ENCODE assay signal across 37 cellular contexts in genomic region chr12:98232753-98233385, GRCh38.
"Had no signal": no experiment of that assay in that cellular context is flagged by ENCODE, and none has a peak within 500 bp of the region (broad histone marks: within the 10 kb centered on the region; RNA-seq: fewer than 3 reads in every experiment).

No MANE protein-coding gene starts in this region.

- H3K4me1 ChIP-seq: Peyer's patch, SJSA1 had no signal

- H3K27me3 ChIP-seq: Peyer's patch, SJSA1 had no signal

- FAIRE-seq: bronchial epithelial cell had no signal

- H3K27ac ChIP-seq: KMS-11, Peyer's patch, SJSA1, VCaP had no signal

- H3K4me1 Mint-ChIP-seq: activated B cell treated with CpG ODN at 0.5 μM for 24 hours; activated naive CD4-positive, alpha-beta T cell treated with anti-CD3 and anti-CD28 coated beads, Interleukin-2, amount 10 ng/mL, durations not matched to agents 7 days and 5 days; activated naive CD8-positive, alpha-beta T cell treated with anti-CD3 and anti-CD28 coated beads, Interleukin-2, amount 50 U/mL, for 24 hours; T-cell had no signal

- H3K4me3 Mint-ChIP-seq: activated B cell treated with CpG ODN at 0.5 μM for 24 hours; activated CD4-positive, alpha-beta memory T cell treated with anti-CD3 and anti-CD28 coated beads for 36 hours; activated naive CD4-positive, alpha-beta T cell treated with anti-CD3 and anti-CD28 coated beads, Interleukin-2, amount 10 ng/mL, durations not matched to agents 7 days and 5 days; activated naive CD8-positive, alpha-beta T cell; activated naive CD8-positive, alpha-beta T cell treated with anti-CD3 and anti-CD28 coated beads, Interleukin-2, amount 50 U/mL, for 24 hours; activated T-cell treated with anti-CD3 and anti-CD28 coated beads, Interleukin-2, amount 50 U/mL, for 4 hours; activated T-helper 1 cell treated with anti-CD3 and anti-CD28 coated beads, Interleukin-12 subunit alpha, Interleukin-12 subunit beta, Interleukin-2, Interleukin-4 antibody, amounts not matched to agents 30 ng/mL and 10 ng/mL and 1 ng/mL, durations not matched to agents 14 hours and 24 hours and 36 hours; brain; T-cell had no signal

- H3K36me3 Mint-ChIP-seq: activated CD4-positive, alpha-beta memory T cell treated with anti-CD3 and anti-CD28 coated beads for 36 hours; activated naive CD4-positive, alpha-beta T cell treated with anti-CD3 and anti-CD28 coated beads, Interleukin-2, amount 10 ng/mL, durations not matched to agents 7 days and 5 days; activated naive CD8-positive, alpha-beta T cell; brain; T-cell had no signal

- H3K9me3 ChIP-seq: Peyer's patch, SJSA1, SK-N-SH had no signal

- H3K4me2 ChIP-seq: KMS-11, SK-N-SH had no signal

- H3K36me3 ChIP-seq: Peyer's patch, SJSA1 had no signal

- H3K9me3 Mint-ChIP-seq: activated naive CD4-positive, alpha-beta T cell treated with anti-CD3 and anti-CD28 coated beads, Interleukin-2, amount 10 ng/mL, durations not matched to agents 7 days and 5 days; activated T-helper 1 cell treated with anti-CD3 and anti-CD28 coated beads, Interleukin-12 subunit alpha, Interleukin-12 subunit beta, Interleukin-2, Interleukin-4 antibody, amounts not matched to agents 30 ng/mL and 10 ng/mL and 1 ng/mL, durations not matched to agents 14 hours and 24 hours and 36 hours had no signal

- H3K4me3 ChIP-seq: Peyer's patch, SJSA1 had no signal

- ATAC-seq: activated naive CD8-positive, alpha-beta T cell treated with anti-CD3 and anti-CD28 coated beads, Interleukin-2, amount 50 U/mL, for 24 hours; activated T-cell treated with anti-CD3 and anti-CD28 coated beads, Interleukin-2, amount 50 U/mL, for 4 hours; PC-3; T-cell had no signal

- H3K27me3 Mint-ChIP-seq: activated CD4-positive, alpha-beta memory T cell treated with anti-CD3 and anti-CD28 coated beads for 36 hours; activated naive CD4-positive, alpha-beta T cell treated with anti-CD3 and anti-CD28 coated beads, Interleukin-2, amount 10 ng/mL, durations not matched to agents 7 days and 5 days; activated naive CD8-positive, alpha-beta T cell treated with anti-CD3 and anti-CD28 coated beads, Interleukin-2, amount 50 U/mL, for 24 hours had no signal

- H3K9ac ChIP-seq: KMS-11, SK-N-SH had no signal

- H3K27ac Mint-ChIP-seq: activated B cell treated with CpG ODN at 0.5 μM for 24 hours; activated CD4-positive, alpha-beta memory T cell treated with anti-CD3 and anti-CD28 coated beads for 36 hours; activated naive CD4-positive, alpha-beta T cell treated with anti-CD3 and anti-CD28 coated beads, Interleukin-2, amount 10 ng/mL, durations not matched to agents 7 days and 5 days; activated naive CD8-positive, alpha-beta T cell; activated naive CD8-positive, alpha-beta T cell treated with anti-CD3 and anti-CD28 coated beads, Interleukin-2, amount 50 U/mL, for 24 hours; activated T-helper 1 cell treated with anti-CD3 and anti-CD28 coated beads, Interleukin-12 subunit alpha, Interleukin-12 subunit beta, Interleukin-2, Interleukin-4 antibody, amounts not matched to agents 30 ng/mL and 10 ng/mL and 1 ng/mL, durations not matched to agents 14 hours and 24 hours and 36 hours; T-cell had no signal

- DNase-seq: activated B cell treated with CpG ODN at 0.5 μM for 24 hours; activated CD4-positive, alpha-beta memory T cell treated with anti-CD3 and anti-CD28 coated beads for 36 hours; activated CD4-positive, alpha-beta T cell treated with anti-CD3 and anti-CD28 coated beads for 4 hours; activated CD4-positive, alpha-beta T cell treated with anti-CD3 and anti-CD28 coated beads, Interleukin-2, amount 50 U/mL, for 1 hour; activated CD4-positive, CD25-positive, alpha-beta regulatory T cell treated with anti-CD3 and anti-CD28 coated beads, Interleukin-2, amount 50 U/mL, for 72 hours; activated CD8-positive, alpha-beta memory T cell treated with anti-CD3 and anti-CD28 coated beads, Interleukin-2, amount 50 U/mL, for 4 hours; activated effector memory CD4-positive, alpha-beta T cell treated with Interleukin-2 at 50 U/mL for 16 hours; activated naive CD4-positive, alpha-beta T cell treated with anti-CD3 and anti-CD28 coated beads, Interleukin-2, amount 10 ng/mL, durations not matched to agents 7 days and 5 days; activated naive CD8-positive, alpha-beta T cell treated with anti-CD3 and anti-CD28 coated beads, Interleukin-2, amount 50 U/mL, for 24 hours; activated T-cell treated with anti-CD3 and anti-CD28 coated beads for 4 hours; activated T-cell treated with anti-CD3 and anti-CD28 coated beads, Interleukin-2, amount 50 U/mL, for 4 hours; anterior cingulate cortex; caudate nucleus; cerebellar nuclear complex; NCI-H1092 treated with DMSO at 0.1 percent for 48 hours; NCI-H1417 treated with DMSO at 0.1 percent for 48 hours; NCI-H187 treated with DMSO at 0.1 percent for 48 hours; NCI-H2081; NCI-H2171 treated with DMSO at 0.1 percent for 48 hours; NCI-H2227 treated with DMSO at 0.1 percent for 48 hours; NCI-H446 treated with DMSO at 0.1 percent for 48 hours; NCI-H524; PC-3; Peyer's patch; RPMI8226; SHP77 treated with DMSO at 0.1 percent for 48 hours; SK-N-SH; T-cell; T-helper 2 cell; T-helper 9 cell had no signal
